1 cellular context compared by ENCODE assay signal in the genomic region with DNA sequence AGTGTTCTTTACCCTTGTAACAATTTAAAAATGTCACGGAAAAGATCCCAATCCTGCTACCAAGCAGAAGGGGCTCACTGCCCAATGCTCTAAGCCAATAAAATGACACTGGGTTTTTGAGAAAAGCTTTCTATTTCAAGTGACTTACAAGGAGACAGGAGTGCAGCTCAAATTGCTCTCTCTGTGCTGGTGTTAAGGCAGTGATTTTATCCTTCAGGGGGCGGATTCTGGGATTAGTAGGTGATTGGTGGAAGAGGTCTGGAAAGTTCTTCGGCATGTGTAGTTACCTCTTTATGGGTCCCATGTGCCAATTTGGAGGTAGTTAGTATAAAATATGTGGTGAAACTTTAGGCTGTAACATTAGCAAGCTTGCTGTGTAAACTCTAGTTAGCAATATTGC.
TF ChIP-seq lines count a peak whose summit lies in the region.

No MANE protein-coding gene starts in this region.

TF ChIP-seq in SK-N-SH, 30 proteins besides CTCF, POLR2A, EP300 and RAD21:
- TF ChIP-seq TEAD4 (IDR thresholded peaks at IDR 0.05; ENCODE audit: borderline replicate concordance, insufficient read depth) (no peak), FOXJ3 (CRISPR knock-in tag; IDR thresholded peaks at IDR 0.05) (no peak), RFX5 (IDR thresholded peaks at IDR 0.05; ENCODE audit: low read length) (no peak), MEF2A (IDR thresholded peaks at IDR 0.05; ENCODE audit: borderline replicate concordance, low read depth) (no peak), FOXM1 (IDR thresholded peaks at IDR 0.05; ENCODE audit: low read depth) (no peak), SIN3A (IDR thresholded peaks at IDR 0.05; ENCODE audit: borderline replicate concordance, low read depth, low read length) (no peak), GATA2 (CRISPR knock-in tag; IDR thresholded peaks at IDR 0.05) (no peak), RCOR1 (IDR thresholded peaks at IDR 0.05; ENCODE audit: low read length) (no peak), POLR2AphosphoS5 (IDR thresholded peaks at IDR 0.05; ENCODE audit: low read depth, low read length) (no peak), NFIC (IDR thresholded peaks at IDR 0.05; ENCODE audit: borderline replicate concordance) (no peak), YY1 (IDR thresholded peaks at IDR 0.05; ENCODE audit: low read depth) (no peak)
- TF ChIP-seq, protein P1, sequence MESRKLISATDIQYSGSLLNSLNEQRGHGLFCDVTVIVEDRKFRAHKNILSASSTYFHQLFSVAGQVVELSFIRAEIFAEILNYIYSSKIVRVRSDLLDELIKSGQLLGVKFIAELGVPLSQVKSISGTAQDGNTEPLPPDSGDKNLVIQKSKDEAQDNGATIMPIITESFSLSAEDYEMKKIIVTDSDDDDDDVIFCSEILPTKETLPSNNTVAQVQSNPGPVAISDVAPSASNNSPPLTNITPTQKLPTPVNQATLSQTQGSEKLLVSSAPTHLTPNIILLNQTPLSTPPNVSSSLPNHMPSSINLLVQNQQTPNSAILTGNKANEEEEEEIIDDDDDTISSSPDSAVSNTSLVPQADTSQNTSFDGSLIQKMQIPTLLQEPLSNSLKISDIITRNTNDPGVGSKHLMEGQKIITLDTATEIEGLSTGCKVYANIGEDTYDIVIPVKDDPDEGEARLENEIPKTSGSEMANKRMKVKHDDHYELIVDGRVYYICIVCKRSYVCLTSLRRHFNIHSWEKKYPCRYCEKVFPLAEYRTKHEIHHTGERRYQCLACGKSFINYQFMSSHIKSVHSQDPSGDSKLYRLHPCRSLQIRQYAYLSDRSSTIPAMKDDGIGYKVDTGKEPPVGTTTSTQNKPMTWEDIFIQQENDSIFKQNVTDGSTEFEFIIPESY (IDR thresholded peaks at IDR 0.05; ENCODE audit: borderline replicate concordance, low read depth), result no peak
- TF ChIP-seq, protein P2, sequence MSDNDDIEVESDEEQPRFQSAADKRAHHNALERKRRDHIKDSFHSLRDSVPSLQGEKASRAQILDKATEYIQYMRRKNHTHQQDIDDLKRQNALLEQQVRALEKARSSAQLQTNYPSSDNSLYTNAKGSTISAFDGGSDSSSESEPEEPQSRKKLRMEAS (IDR thresholded peaks at IDR 0.05; ENCODE audit: low read depth), result no peak
- TF ChIP-seq, protein P3, sequence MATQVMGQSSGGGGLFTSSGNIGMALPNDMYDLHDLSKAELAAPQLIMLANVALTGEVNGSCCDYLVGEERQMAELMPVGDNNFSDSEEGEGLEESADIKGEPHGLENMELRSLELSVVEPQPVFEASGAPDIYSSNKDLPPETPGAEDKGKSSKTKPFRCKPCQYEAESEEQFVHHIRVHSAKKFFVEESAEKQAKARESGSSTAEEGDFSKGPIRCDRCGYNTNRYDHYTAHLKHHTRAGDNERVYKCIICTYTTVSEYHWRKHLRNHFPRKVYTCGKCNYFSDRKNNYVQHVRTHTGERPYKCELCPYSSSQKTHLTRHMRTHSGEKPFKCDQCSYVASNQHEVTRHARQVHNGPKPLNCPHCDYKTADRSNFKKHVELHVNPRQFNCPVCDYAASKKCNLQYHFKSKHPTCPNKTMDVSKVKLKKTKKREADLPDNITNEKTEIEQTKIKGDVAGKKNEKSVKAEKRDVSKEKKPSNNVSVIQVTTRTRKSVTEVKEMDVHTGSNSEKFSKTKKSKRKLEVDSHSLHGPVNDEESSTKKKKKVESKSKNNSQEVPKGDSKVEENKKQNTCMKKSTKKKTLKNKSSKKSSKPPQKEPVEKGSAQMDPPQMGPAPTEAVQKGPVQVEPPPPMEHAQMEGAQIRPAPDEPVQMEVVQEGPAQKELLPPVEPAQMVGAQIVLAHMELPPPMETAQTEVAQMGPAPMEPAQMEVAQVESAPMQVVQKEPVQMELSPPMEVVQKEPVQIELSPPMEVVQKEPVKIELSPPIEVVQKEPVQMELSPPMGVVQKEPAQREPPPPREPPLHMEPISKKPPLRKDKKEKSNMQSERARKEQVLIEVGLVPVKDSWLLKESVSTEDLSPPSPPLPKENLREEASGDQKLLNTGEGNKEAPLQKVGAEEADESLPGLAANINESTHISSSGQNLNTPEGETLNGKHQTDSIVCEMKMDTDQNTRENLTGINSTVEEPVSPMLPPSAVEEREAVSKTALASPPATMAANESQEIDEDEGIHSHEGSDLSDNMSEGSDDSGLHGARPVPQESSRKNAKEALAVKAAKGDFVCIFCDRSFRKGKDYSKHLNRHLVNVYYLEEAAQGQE (IDR thresholded peaks at IDR 0.05; ENCODE audit: low read depth, low read length), result no peak
